ENCODE assay signal across 1 cellular context in genomic region chr1:165842363-165843129, GRCh38.
A peak's percentile ranks its signal among the peaks of the same experiment; 100 is the strongest.
TF ChIP-seq lines count a peak whose summit lies in the region.

No MANE protein-coding gene starts in this region.

TF ChIP-seq in K562, 482 proteins besides CTCF, POLR2A, EP300 and RAD21 (continued from another document and continues in another):
- no peak for TF ChIP-seq CHAMP1 (IDR thresholded peaks at IDR 0.05)
- no peak for TF ChIP-seq NR1H2 (CRISPR knock-in tag; IDR thresholded peaks at IDR 0.05)
- TF ChIP-seq PPARD (CRISPR knock-in tag; IDR thresholded peaks at IDR 0.05): no peak
- no peak for TF ChIP-seq SIRT6 (IDR thresholded peaks at IDR 0.05; ENCODE audit: low read depth, low read length)
- no peak for TF ChIP-seq STAG1 (CRISPR knock-in tag; IDR thresholded peaks at IDR 0.05; ENCODE audit: borderline replicate concordance)
- peak; percentile 65; the same call in 1 of the 2 replicates for TF ChIP-seq MXI1 (IDR thresholded peaks at IDR 0.05; ENCODE audit: low read depth, low read length)
- peak; percentile 90 for TF ChIP-seq CBFA2T3 (IDR thresholded peaks at IDR 0.05)
- peak; percentile 44 for TF ChIP-seq CXXC5 (CRISPR knock-in tag; IDR thresholded peaks at IDR 0.05)
- TF ChIP-seq ZNF644 (tag; IDR thresholded peaks at IDR 0.05; ENCODE audit: low read depth): 0 out of 2 replicates have a peak, but pooled peaks have one; percentile 63
- no peak for TF ChIP-seq E4F1 (CRISPR knock-in tag; IDR thresholded peaks at IDR 0.05; ENCODE audit: borderline replicate concordance)
- 0 out of 2 replicates have a peak, but pooled peaks have one; percentile 50 for TF ChIP-seq TRIM28 (IDR thresholded peaks at IDR 0.05)
- no peak for TF ChIP-seq MED1 (CRISPR knock-in tag; IDR thresholded peaks at IDR 0.05; ENCODE audit: borderline replicate concordance)
- TF ChIP-seq TEAD2 (tag; IDR thresholded peaks at IDR 0.05): no peak
- peak; percentile 73; the same call in 1 of the 2 replicates for TF ChIP-seq JUND (IDR thresholded peaks at IDR 0.05; ENCODE audit: borderline replicate concordance, low read depth, low read length)
- TF ChIP-seq JUND (tag; IDR thresholded peaks at IDR 0.05; ENCODE audit: borderline replicate concordance, low read depth, low read length): peak; percentile 69; the same call in 1 of the 3 replicates
- no peak for TF ChIP-seq RFX5 (IDR thresholded peaks at IDR 0.05; ENCODE audit: low read depth, low read length)
- peak; percentile 99 for TF ChIP-seq ZEB2 (IDR thresholded peaks at IDR 0.05)
- TF ChIP-seq CBFA2T2 (conservative IDR thresholded peaks at IDR 0.05): peak; percentile 77
- peak in 1 of 2 experiments; percentile 67; a peak in 1 of 3 replicates for TF ChIP-seq CBX3 (IDR thresholded peaks at IDR 0.05; ENCODE audit: borderline replicate concordance in 1 of 2, low read length in 2 of 2)
- no peak for TF ChIP-seq HNRNPLL (IDR thresholded peaks at IDR 0.05; ENCODE audit: low read depth, low read length, poor library complexity, severe bottlenecking)
- TF ChIP-seq ZNF324 (CRISPR knock-in tag; IDR thresholded peaks at IDR 0.05): 0 out of 2 replicates have a peak, but pooled peaks have one; percentile 19
- no peak for TF ChIP-seq MCM3 (IDR thresholded peaks at IDR 0.05)
- peak; percentile 98 for TF ChIP-seq BHLHE40 (IDR thresholded peaks at IDR 0.05; ENCODE audit: low read length)
- TF ChIP-seq SMARCE1 (IDR thresholded peaks at IDR 0.05): peak; percentile 59
- TF ChIP-seq TRIM24 (IDR thresholded peaks at IDR 0.05): peak in 1 of 2 experiments; percentile 82; a peak in 2 of 4 replicates
- no peak for TF ChIP-seq NCOA6 (IDR thresholded peaks at IDR 0.05)
- TF ChIP-seq ELK1 (CRISPR knock-in tag; IDR thresholded peaks at IDR 0.05): no peak
- peak; percentile 92 for TF ChIP-seq ZNF263 (CRISPR knock-in tag; IDR thresholded peaks at IDR 0.05; ENCODE audit: borderline replicate concordance)
- TF ChIP-seq GATAD2B (IDR thresholded peaks at IDR 0.05; ENCODE audit: borderline replicate concordance): no peak
- no peak for TF ChIP-seq POLR3G (IDR thresholded peaks at IDR 0.05; ENCODE audit: extremely low read depth, insufficient read length, insufficient replicate concordance)
- TF ChIP-seq TCF3 (CRISPR knock-in tag; IDR thresholded peaks at IDR 0.05): peak; percentile 90
- no peak for TF ChIP-seq MXD1 (CRISPR knock-in tag; IDR thresholded peaks at IDR 0.05; ENCODE audit: borderline replicate concordance, poor library complexity, severe bottlenecking)
- no peak for TF ChIP-seq ZNF696 (CRISPR knock-in tag; conservative IDR thresholded peaks at IDR 0.05)
- TF ChIP-seq STAT5B (CRISPR knock-in tag; IDR thresholded peaks at IDR 0.05): no peak
- TF ChIP-seq HMG20B (CRISPR knock-in tag; IDR thresholded peaks at IDR 0.05): no peak
- TF ChIP-seq SMC3 (conservative IDR thresholded peaks at IDR 0.05; ENCODE audit: insufficient read depth, low read depth, low read length): no peak
- TF ChIP-seq HMBOX1 (IDR thresholded peaks at IDR 0.05): peak; percentile 79
- 0 out of 4 replicates have a peak, but pooled peaks of 1 of the 2 experiments have one; percentile 16 for TF ChIP-seq ETV6 (IDR thresholded peaks at IDR 0.05; ENCODE audit: borderline replicate concordance in 1 of 2, low read depth in 2 of 2, low read length in 1 of 2)
- no peak for TF ChIP-seq ETV6 (CRISPR knock-in tag; IDR thresholded peaks at IDR 0.05; ENCODE audit: borderline replicate concordance)
- TF ChIP-seq E2F6 (IDR thresholded peaks at IDR 0.05; ENCODE audit: borderline replicate concordance in 1 of 2, extremely low read depth in 1 of 2, insufficient read depth in 1 of 2, insufficient read length in 1 of 2, low read depth in 1 of 2, low read length in 1 of 2, poor library complexity in 1 of 2, severe bottlenecking in 1 of 2): peak; percentile 17 to 28
- no peak for TF ChIP-seq RFX1 (IDR thresholded peaks at IDR 0.05)
- no peak for TF ChIP-seq ID3 (CRISPR knock-in tag; IDR thresholded peaks at IDR 0.05)
- no peak for TF ChIP-seq ID3 (tag; IDR thresholded peaks at IDR 0.05)
- no peak for TF ChIP-seq NFIX (CRISPR knock-in tag; IDR thresholded peaks at IDR 0.05; ENCODE audit: low read depth)
- TF ChIP-seq ZC3H11A (IDR thresholded peaks at IDR 0.05; ENCODE audit: low read depth, low read length): no peak
- TF ChIP-seq MTA2 (IDR thresholded peaks at IDR 0.05; ENCODE audit: low read depth): peak; percentile 46; the same call in 1 of the 2 replicates
- TF ChIP-seq NFE2 (IDR thresholded peaks at IDR 0.05; ENCODE audit: low read depth): peak; percentile 53; the same call in 1 of the 2 replicates
- TF ChIP-seq ELF1 (tag; IDR thresholded peaks at IDR 0.05): 0 out of 2 replicates have a peak, but pooled peaks have one; percentile 48
- TF ChIP-seq THAP12 (CRISPR knock-in tag; IDR thresholded peaks at IDR 0.05): no peak
- TF ChIP-seq HDAC1 (IDR thresholded peaks at IDR 0.05): peak; percentile 83 to 95; a peak in 2 of 4 replicates
- TF ChIP-seq RBM14 (IDR thresholded peaks at IDR 0.05; ENCODE audit: borderline replicate concordance, insufficient read depth, low read depth, low read length): no peak
- TF ChIP-seq SAFB (IDR thresholded peaks at IDR 0.05; ENCODE audit: borderline replicate concordance, low read depth, low read length): no peak
- TF ChIP-seq ETV1 (tag; conservative IDR thresholded peaks at IDR 0.05; ENCODE audit: low read depth): peak; percentile 78
- no peak for TF ChIP-seq ZNF586 (CRISPR knock-in tag; conservative IDR thresholded peaks at IDR 0.05)
- TF ChIP-seq RBM39 (optimal IDR thresholded peaks at IDR 0.05; ENCODE audit: low read depth, low read length): no peak
- no peak for TF ChIP-seq ZNF165 (CRISPR knock-in tag; IDR thresholded peaks at IDR 0.05; ENCODE audit: borderline replicate concordance)
- TF ChIP-seq RUNX1 (IDR thresholded peaks at IDR 0.05; ENCODE audit: low read depth): 0 out of 2 replicates have a peak, but pooled peaks have one; percentile 56
- TF ChIP-seq GABPB1 (CRISPR knock-in tag; IDR thresholded peaks at IDR 0.05): peak; percentile 39; the same call in 1 of the 2 replicates
- TF ChIP-seq PHB (CRISPR knock-in tag; IDR thresholded peaks at IDR 0.05): no peak
- TF ChIP-seq C11orf30 (IDR thresholded peaks at IDR 0.05; ENCODE audit: low read depth): peak; percentile 38; the same call in 1 of the 2 replicates
- TF ChIP-seq EP400 (IDR thresholded peaks at IDR 0.05): 0 out of 2 replicates have a peak, but pooled peaks have one; percentile 13
- TF ChIP-seq KDM5B (IDR thresholded peaks at IDR 0.05; ENCODE audit: insufficient replicate concordance, low read depth, low read length): no peak
- TF ChIP-seq TAF9B (IDR thresholded peaks at IDR 0.05; ENCODE audit: partially characterized antibody): peak; percentile 46
- peak; percentile 79 to 84 for TF ChIP-seq KDM1A (IDR thresholded peaks at IDR 0.05)
- peak; percentile 64; the same call in 1 of the 2 replicates for TF ChIP-seq DMBX1 (CRISPR knock-in tag; IDR thresholded peaks at IDR 0.05; ENCODE audit: borderline replicate concordance)
- TF ChIP-seq ZNF175 (CRISPR knock-in tag; IDR thresholded peaks at IDR 0.05; ENCODE audit: low read depth): no peak
- TF ChIP-seq SRF (CRISPR knock-in tag; IDR thresholded peaks at IDR 0.05): peak in 1 of 2 experiments; percentile 76; a peak in 1 of 4 replicates
- TF ChIP-seq MTA1 (IDR thresholded peaks at IDR 0.05; ENCODE audit: borderline replicate concordance): peak; percentile 67
- TF ChIP-seq ZKSCAN8 (CRISPR knock-in tag; IDR thresholded peaks at IDR 0.05): 0 out of 2 replicates have a peak, but pooled peaks have one; percentile 30
